In genomic region chr5:132495063-132495671, GRCh38 we compare ENCODE assay signal across 9 cellular contexts. TPM values are rescaled to one million over a fixed set of nuclear protein-coding genes. Genes with fewer than 3 reads are reported as not detected.
DNase-seq lines count a peak whose midpoint lies in the region; ATAC-seq and TF ChIP-seq lines count a peak whose summit lies in the region.
"Had no signal": no experiment of that assay in that cellular context is flagged by ENCODE, and none has a peak within 500 bp of the region (broad histone marks: within the 10 kb centered on the region; RNA-seq: fewer than 3 reads in every experiment).

No MANE protein-coding gene starts in this region.

- no peak for TF ChIP-seq CTCF in WTC11 (IDR thresholded peaks at IDR 0.05)
- no peak for TF ChIP-seq CTCF in fibroblast of pulmonary artery (IDR thresholded peaks at IDR 0.05; ENCODE audit: low read length, missing control alignments)
- no peak for TF ChIP-seq CTCF in retinal pigment epithelial cell (conservative IDR thresholded peaks at IDR 0.05; ENCODE audit: low read depth, low read length)

- CTCF ChIA-PET in WTC11 (lab: Charles Lee), result interaction anchor here (0.9 to 4.3 kb wide), 11 partner anchors 10 to 257 kb away, joined by 3 to 27 read pairs (median 9); no protein-coding TSS in a partner anchor

- H3K27ac Mint-ChIP-seq in WTC11, result peak overlapping the region; percentile 82

- H3K4me3 Mint-ChIP-seq in WTC11, result peak overlapping the region; percentile 85

- DNase-seq in WTC11 (ENCODE audit: low spot score) (no peak), fibroblast of pulmonary artery (ENCODE audit: low read depth) (no peak), retinal pigment epithelial cell (ENCODE audit: low read depth) (no peak), NCI-H226 (no peak), anterior cingulate cortex (lab: John Stamatoyannopoulos, UW) (no peak), NCI-H1694 (lab: John Stamatoyannopoulos, UW) (no peak)

- H3K4me3 ChIP-seq in GM08714 (ENCODE audit: low read length) (peak overlapping the region; percentile 86; the same call in 1 of the 2 replicates), fibroblast of pulmonary artery (replicated peaks; ENCODE audit: low read depth, low read length) (peak overlapping the region; percentile 70), retinal pigment epithelial cell (ENCODE audit: low read length) (peak overlapping the region; percentile 68)

- H3K36me3 Mint-ChIP-seq in WTC11, result no peaks in the 10 kb centered on the region

- H3K9me3 Mint-ChIP-seq in WTC11, result no peaks in the 10 kb centered on the region

- ATAC-seq in WTC11, result no peak
- no peak for ATAC-seq in GM21528 (IDR thresholded peaks at IDR 0.05; ENCODE audit: low FRiP score, unreplicated experiment)

- POLR2A ChIA-PET in WTC11 (lab: Charles Lee), result interaction anchor here (0.6 to 2.1 kb wide), 8 partner anchors 20 to 463 kb away, joined by 3 to 11 read pairs (median 4); partner anchors contain the start of genes SLC22A4 and SLC22A5

- peaks cover 23% of the 10 kb centered on the region for H3K27me3 Mint-ChIP-seq in WTC11 (ENCODE audit: low read depth)

- H3K4me1 Mint-ChIP-seq in WTC11, result peaks cover 23% of the 10 kb centered on the region

TF ChIP-seq in WTC11, 78 proteins besides CTCF, POLR2A, EP300 and RAD21:
- no peak for TF ChIP-seq CDX4 (CRISPR knock-in tag; IDR thresholded peaks at IDR 0.05; ENCODE audit: borderline replicate concordance)
- TF ChIP-seq FOXP4 (CRISPR knock-in tag; IDR thresholded peaks at IDR 0.05), result no peak
- no peak for TF ChIP-seq TEAD4 (CRISPR knock-in tag; IDR thresholded peaks at IDR 0.05)
- TF ChIP-seq E2F1 (CRISPR knock-in tag; IDR thresholded peaks at IDR 0.05), result no peak
- TF ChIP-seq CBFB (CRISPR knock-in tag; IDR thresholded peaks at IDR 0.05; ENCODE audit: low read depth), result no peak
- no peak for TF ChIP-seq NR1H2 (CRISPR knock-in tag; IDR thresholded peaks at IDR 0.05)
- no peak for TF ChIP-seq SOX15 (CRISPR knock-in tag; IDR thresholded peaks at IDR 0.05)
- no peak for TF ChIP-seq ZNF425 (CRISPR knock-in tag; conservative IDR thresholded peaks at IDR 0.05)
- TF ChIP-seq ZNF232 (CRISPR knock-in tag; IDR thresholded peaks at IDR 0.05), result no peak
- TF ChIP-seq PRRX2 (CRISPR knock-in tag; IDR thresholded peaks at IDR 0.05), result no peak
- TF ChIP-seq GABPB1 (CRISPR knock-in tag; IDR thresholded peaks at IDR 0.05), result no peak
- TF ChIP-seq ZNF281 (CRISPR knock-in tag; IDR thresholded peaks at IDR 0.05), result no peak

RNA-seq across cellular contexts. Expression of gene IRF1, which starts 4.6 kb away (rescaled TPM):
- total RNA-seq in WTC11 (2021), result 8.8 to 9.8 TPM (median 9.4 TPM) in 3 replicates

RNA-seq across cellular contexts. Expression of gene IL5, which starts 48.2 kb away (rescaled TPM):
- not detected in 3 replicates for total RNA-seq in WTC11 (2021)
- total RNA-seq: renal cortical epithelial cell had no signal
